Comparison of ENCODE assay signal across 16 cellular contexts in the genomic region with DNA sequence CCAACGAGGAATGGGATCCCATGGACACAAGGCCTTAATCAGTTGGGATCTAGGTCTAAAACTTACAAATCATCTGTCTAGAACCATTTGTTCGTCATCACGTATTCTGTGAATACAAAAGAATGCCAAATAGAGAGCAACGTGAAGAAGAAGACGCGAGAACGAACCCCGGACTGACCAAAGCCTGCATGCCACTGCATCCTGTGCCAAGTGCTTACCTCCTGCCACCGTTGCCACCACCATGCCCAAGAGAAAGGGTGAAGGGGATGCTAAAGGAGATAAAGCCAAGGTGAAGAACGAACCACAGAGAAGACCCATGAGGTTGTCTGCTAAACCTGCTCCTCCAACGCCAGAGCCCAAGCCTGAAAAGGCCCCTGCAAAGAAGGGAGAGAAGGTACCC. TPM values are rescaled to one million over a fixed set of nuclear protein-coding genes. Genes with fewer than 3 reads are reported as not detected.
DNase-seq lines count a peak whose midpoint lies in the region; ATAC-seq and TF ChIP-seq lines count a peak whose summit lies in the region.
"Had no signal": no experiment of that assay in that cellular context is flagged by ENCODE, and none has a peak within 500 bp of the region (broad histone marks: within the 10 kb centered on the region; RNA-seq: fewer than 3 reads in every experiment).

No MANE protein-coding gene starts in this region.

- H3K27ac ChIP-seq in GM23338 (ENCODE audit: low read depth): no peak overlapping the region
- no peak overlapping the region for H3K27ac ChIP-seq in aorta (ENCODE audit: low read depth in 1 of 2, low read length in 2 of 2)

- no peaks in the 10 kb centered on the region for H3K27me3 ChIP-seq in GM23338 (ENCODE audit: insufficient read depth)
- no peaks in the 10 kb centered on the region for H3K27me3 ChIP-seq in aorta (ENCODE audit: control insufficient read depth in 1 of 2, insufficient read depth in 2 of 2, low read length in 1 of 2)
- H3K27me3 ChIP-seq: heart left ventricle had no signal

- H3K36me3 ChIP-seq in GM23338 (ENCODE audit: insufficient read depth): no peaks in the 10 kb centered on the region
- no peaks in the 10 kb centered on the region for H3K36me3 ChIP-seq in aorta (ENCODE audit: control insufficient read depth in 1 of 2, insufficient read depth in 2 of 2, low read length in 1 of 2)

- H3K4me3 ChIP-seq in GM12865 (ENCODE audit: low read depth, low read length) (peak overlapping the region; percentile 36), GM23338 (no peak overlapping the region), aorta (ENCODE audit: low read length in 2 of 2) (no peak overlapping the region)
- H3K4me3 ChIP-seq: heart left ventricle had no signal

- H2AFZ ChIP-seq in GM23338: no peak overlapping the region

- no peaks in the 10 kb centered on the region for H3K79me2 ChIP-seq in GM23338 (replicated peaks; ENCODE audit: insufficient read depth)

- no peaks in the 10 kb centered on the region; the same call in 1 of the 2 replicates for H3K4me1 ChIP-seq in GM23338 (ENCODE audit: insufficient read depth)
- H3K4me1 ChIP-seq in aorta (ENCODE audit: control insufficient read depth in 1 of 2, insufficient read depth in 2 of 2, low read length in 2 of 2): peaks cover 0 to 3% of the 10 kb centered on the region in 2 donors

- ATAC-seq in GM21786 (IDR thresholded peaks at IDR 0.05; ENCODE audit: unreplicated experiment) (peak; percentile 19), HG03196 (IDR thresholded peaks at IDR 0.05; ENCODE audit: unreplicated experiment) (no peak), GM23338 (no peak), aorta (ENCODE audit: low FRiP score) (no peak)
- no peak for ATAC-seq in activated T-helper 17 cell treated with anti-CD3 and anti-CD28 coated beads, Interleukin-2, amount 50 U/mL, for 72 hours (replicated peaks)
- ATAC-seq in stimulated activated memory B cell treated with anti-CD40 and anti-IgM and Interleukin-4, amounts not matched to agents 10 μg/mL and 1 μg/mL and 100 μg/mL, for 72 hours: peak; percentile 54
- ATAC-seq: heart left ventricle had no signal

- peak overlapping the region; percentile 25 for H3K27ac Mint-ChIP-seq in activated T-helper 17 cell treated with anti-CD3 and anti-CD28 coated beads, Interleukin-2, amount 50 U/mL, for 72 hours
- peak overlapping the region; percentile 97 for H3K27ac Mint-ChIP-seq in stimulated activated memory B cell treated with anti-CD40 and anti-IgM and Interleukin-4, amounts not matched to agents 10 μg/mL and 1 μg/mL and 100 μg/mL, for 72 hours
- H3K27ac Mint-ChIP-seq in GM23338: no peak overlapping the region

- no peak overlapping the region for H3K4me3 Mint-ChIP-seq in activated T-helper 17 cell treated with anti-CD3 and anti-CD28 coated beads, Interleukin-2, amount 50 U/mL, for 72 hours
- H3K4me3 Mint-ChIP-seq in stimulated activated memory B cell treated with anti-CD40 and anti-IgM and Interleukin-4, amounts not matched to agents 10 μg/mL and 1 μg/mL and 100 μg/mL, for 72 hours: peak overlapping the region; percentile 73
- H3K4me3 Mint-ChIP-seq in GM23338: no peak overlapping the region
- H3K4me3 Mint-ChIP-seq: effector memory CD8-positive, alpha-beta T cell had no signal

- H4K20me1 ChIP-seq in GM23338 (replicated peaks; ENCODE audit: insufficient read depth): no peaks in the 10 kb centered on the region

- H3K9me2 ChIP-seq in GM23338 (ENCODE audit: insufficient read depth): no peaks in the 10 kb centered on the region

- H3K9me3 ChIP-seq in aorta (ENCODE audit: control insufficient read depth, low read length): no peaks in the 10 kb centered on the region
- H3K9me3 ChIP-seq: heart left ventricle had no signal

- intact Hi-C loops in aorta (cut with DNase I): no loop called here

- DNase-seq in GM12865 (ENCODE audit: low read depth) (peak; percentile 36), GM23338 (ENCODE audit: low spot score) (no peak), aorta (no peak)
- DNase-seq: activated CD4-positive, alpha-beta T cell treated with anti-CD3 and anti-CD28 coated beads for 48 hours; activated CD8-positive, alpha-beta memory T cell treated with anti-CD3 and anti-CD28 coated beads, Interleukin-2, amount 50 U/mL, for 4 hours; activated gamma-delta T cell treated with Interleukin-2 at 50 U/mL for 16 hours; effector memory CD8-positive, alpha-beta T cell; heart left ventricle; NCI-H1436; NCI-H2171; posterior cingulate gyrus; substantia nigra had no signal

- no peaks in the 10 kb centered on the region for H3K9me3 Mint-ChIP-seq in activated T-helper 17 cell treated with anti-CD3 and anti-CD28 coated beads, Interleukin-2, amount 50 U/mL, for 72 hours
- H3K9me3 Mint-ChIP-seq in stimulated activated memory B cell treated with anti-CD40 and anti-IgM and Interleukin-4, amounts not matched to agents 10 μg/mL and 1 μg/mL and 100 μg/mL, for 72 hours: no peaks in the 10 kb centered on the region
- no peaks in the 10 kb centered on the region for H3K9me3 Mint-ChIP-seq in GM23338
- H3K9me3 Mint-ChIP-seq: effector memory CD8-positive, alpha-beta T cell had no signal

- H3K27me3 Mint-ChIP-seq in activated T-helper 17 cell treated with anti-CD3 and anti-CD28 coated beads, Interleukin-2, amount 50 U/mL, for 72 hours: no peaks in the 10 kb centered on the region
- no peaks in the 10 kb centered on the region for H3K27me3 Mint-ChIP-seq in stimulated activated memory B cell treated with anti-CD40 and anti-IgM and Interleukin-4, amounts not matched to agents 10 μg/mL and 1 μg/mL and 100 μg/mL, for 72 hours
- peaks cover 2% of the 10 kb centered on the region for H3K27me3 Mint-ChIP-seq in GM23338 (ENCODE audit: insufficient read depth, low read depth, poor library complexity)
- H3K27me3 Mint-ChIP-seq: effector memory CD8-positive, alpha-beta T cell had no signal

- peaks cover 6% of the 10 kb centered on the region for H3K36me3 Mint-ChIP-seq in activated T-helper 17 cell treated with anti-CD3 and anti-CD28 coated beads, Interleukin-2, amount 50 U/mL, for 72 hours (ENCODE audit: low read depth)
- peaks cover 11% of the 10 kb centered on the region for H3K36me3 Mint-ChIP-seq in stimulated activated memory B cell treated with anti-CD40 and anti-IgM and Interleukin-4, amounts not matched to agents 10 μg/mL and 1 μg/mL and 100 μg/mL, for 72 hours
- H3K36me3 Mint-ChIP-seq in GM23338 (ENCODE audit: low read depth): no peaks in the 10 kb centered on the region

- no peak for TF ChIP-seq CTCF in GM12865 (IDR thresholded peaks at IDR 0.05; ENCODE audit: insufficient read depth, low read depth, low read length, missing control alignments)
- no peak for TF ChIP-seq CTCF in GM23338 (conservative IDR thresholded peaks at IDR 0.05; ENCODE audit: low read depth in 2 of 2)

- H3K4me2 ChIP-seq in GM23338: no peak overlapping the region

- H3F3A ChIP-seq in GM23338 (replicated peaks; ENCODE audit: low read depth): no peaks in the 10 kb centered on the region

- peaks cover 22% of the 10 kb centered on the region for H3K4me1 Mint-ChIP-seq in activated T-helper 17 cell treated with anti-CD3 and anti-CD28 coated beads, Interleukin-2, amount 50 U/mL, for 72 hours
- peaks cover 61% of the 10 kb centered on the region for H3K4me1 Mint-ChIP-seq in stimulated activated memory B cell treated with anti-CD40 and anti-IgM and Interleukin-4, amounts not matched to agents 10 μg/mL and 1 μg/mL and 100 μg/mL, for 72 hours
- peaks cover 7% of the 10 kb centered on the region for H3K4me1 Mint-ChIP-seq in GM23338

- 71 to 82% methylated on average over 11 of the region's 11 CpGs for WGBS in aorta, 2 donors

TF ChIP-seq in GM23338, 12 proteins besides CTCF, POLR2A, EP300 and RAD21 (continues in another document):
- no peak for TF ChIP-seq EZH2phosphoT487 (IDR thresholded peaks at IDR 0.05; ENCODE audit: unreplicated experiment)

RNA-seq across cellular contexts. Expression of gene ITSN2, which starts 30.2 kb away (rescaled TPM):
- 10 to 100 TPM; 45.6 to 64.6 TPM for total RNA-seq in activated T-helper 17 cell treated with anti-CD3 and anti-CD28 coated beads, Interleukin-2, amount 50 U/mL, for 72 hours
- total RNA-seq in GM23338 (2014; rRNA removed; shearing (Covaris generic)): 14.0 and 17.1 TPM in 2 replicates
- polyA plus RNA-seq in GM23338 (2016; fragmentation: Nextera tagmentation; extraction: Ambion mirVana) (15.5 and 17.8 TPM in 2 replicates), aorta (10 to 100 TPM; 20.5 to 26.7 TPM)
- total RNA-seq in aorta: 10 to 100 TPM; 61.1 to 87.0 TPM

Comparison
In these comparisons a context has a peak if more than half of its experiments do, and no peak if none do; other contexts are left out.
1. ATAC-seq: peak in GM21786 (single experiment) and stimulated activated memory B cell treated with anti-CD40 and anti-IgM and Interleukin-4, amounts not matched to agents 10 μg/mL and 1 μg/mL and 100 μg/mL, for 72 hours (single experiment); none in activated T-helper 17 cell treated with anti-CD3 and anti-CD28 coated beads, Interleukin-2, amount 50 U/mL, for 72 hours (single experiment), HG03196 (single experiment), GM23338 (single experiment) and aorta (single experiment).